In the genomic region with DNA sequence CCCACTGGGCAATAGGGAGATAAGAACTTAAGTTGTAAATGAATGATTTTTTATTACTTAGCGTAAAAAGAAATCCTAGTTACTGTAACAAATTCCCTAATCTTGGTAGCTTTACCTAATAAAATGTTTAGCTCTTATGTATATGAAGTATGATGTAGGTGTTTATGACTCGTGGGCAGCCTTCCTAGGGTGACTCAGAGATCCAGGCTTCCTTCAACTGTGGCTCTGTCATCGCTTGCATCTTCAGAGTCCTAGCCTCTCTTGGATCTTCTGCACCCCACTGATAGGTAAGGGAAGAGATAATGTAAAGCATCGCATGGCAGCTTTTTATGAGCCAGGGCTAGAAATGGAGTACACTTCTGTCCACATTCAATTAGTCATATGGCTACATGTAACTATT, we compare ENCODE assay signal across 23 cellular contexts.
"Had no signal": no experiment of that assay in that cellular context is flagged by ENCODE, and none has a peak within 500 bp of the region (broad histone marks: within the 10 kb centered on the region; RNA-seq: fewer than 3 reads in every experiment).

No MANE protein-coding gene starts in this region.

- H3K27me3 ChIP-seq: adrenal gland, neural progenitor cell, right atrium auricular region, spleen, testis, transverse colon had no signal

- H3K4me3 ChIP-seq: adrenal gland, coronary artery, dorsolateral prefrontal cortex, heart right ventricle, left ventricle myocardium inferior, neural progenitor cell, right atrium auricular region, spleen, testis, transverse colon had no signal

- H3K36me3 ChIP-seq: adrenal gland, heart right ventricle, left ventricle myocardium inferior, right atrium auricular region, spleen, transverse colon had no signal

- H3K4me1 ChIP-seq: adrenal gland, heart right ventricle, left ventricle myocardium inferior, neural progenitor cell, right atrium auricular region, spleen, testis, transverse colon had no signal

- H3K27ac ChIP-seq: adrenal gland, coronary artery, dorsolateral prefrontal cortex, heart right ventricle, left ventricle myocardium inferior, neural progenitor cell, right atrium auricular region, spleen, testis, transverse colon, VCaP had no signal

- H3K9me3 ChIP-seq: adrenal gland, heart right ventricle, left ventricle myocardium inferior, right atrium auricular region, spleen, testis, transverse colon had no signal

- DNase-seq: activated CD4-positive, alpha-beta T cell treated with anti-CD3 and anti-CD28 coated beads for 4 hours; activated CD4-positive, alpha-beta T cell treated with anti-CD3 and anti-CD28 coated beads, Interleukin-2, amount 50 U/mL, for 4 hours; activated effector memory CD4-positive, alpha-beta T cell treated with Interleukin-2 at 50 U/mL for 16 hours; activated naive CD4-positive, alpha-beta T cell treated with Interleukin-2 at 50 U/mL for 16 hours; activated naive CD8-positive, alpha-beta T cell treated with anti-CD3 and anti-CD28 coated beads for 36 hours; adrenal gland; aorta; dorsolateral prefrontal cortex; effector memory CD4-positive, alpha-beta T cell; erythroblast; heart right ventricle; left ventricle myocardium inferior; natural killer cell; occipital lobe; spleen; stimulated activated naive CD8-positive, alpha-beta T cell treated with anti-CD3 and anti-CD28 coated beads, Interleukin-15, Interleukin-2, amounts not matched to agents 100 U/mL and 50 U/mL, for 24 hours; T-helper 9 cell; testis; transverse colon had no signal

- ATAC-seq: heart right ventricle; natural killer cell; stimulated activated naive CD8-positive, alpha-beta T cell treated with anti-CD3 and anti-CD28 coated beads, Interleukin-15, Interleukin-2, amounts not matched to agents 100 U/mL and 50 U/mL, for 24 hours had no signal
